In the genomic region with DNA sequence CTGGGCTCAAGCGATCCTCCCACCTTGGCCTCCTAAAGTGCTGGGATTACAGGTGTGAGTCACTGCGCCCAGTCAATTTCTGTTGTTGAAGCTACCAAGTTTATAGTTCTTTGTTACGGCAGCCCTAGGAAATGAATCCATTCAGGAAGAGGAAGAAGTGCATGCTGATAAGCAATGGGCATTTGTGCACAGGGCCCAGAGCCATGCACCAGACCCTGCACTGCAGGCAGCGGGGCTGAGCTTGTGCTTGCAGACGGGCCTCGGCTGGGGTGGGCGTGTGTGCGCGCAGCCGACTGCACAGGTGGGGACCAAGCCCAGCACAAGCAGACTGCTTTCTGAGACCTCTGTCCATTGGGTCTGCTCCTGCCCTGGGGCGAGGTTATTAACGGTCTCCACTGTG, we compare ENCODE assay signal across 16 cellular contexts.
"Had no signal": no experiment of that assay in that cellular context is flagged by ENCODE, and none has a peak within 500 bp of the region (broad histone marks: within the 10 kb centered on the region; RNA-seq: fewer than 3 reads in every experiment).

No MANE protein-coding gene starts in this region.

- H3K4me3 Mint-ChIP-seq: activated CD4-positive, alpha-beta memory T cell treated with anti-CD3 and anti-CD28 coated beads for 36 hours; activated T-cell treated with anti-CD3 and anti-CD28 coated beads, Interleukin-2, amount 50 U/mL, for 72 hours; naive thymus-derived CD8-positive, alpha-beta T cell; stimulated activated naive CD8-positive, alpha-beta T cell treated with anti-CD3 and anti-CD28 coated beads, Interleukin-15, Interleukin-2, amounts not matched to agents 100 ng/mL and 50 ng/mL, for 24 hours; T-helper 1 cell treated with Interleukin-12 subunit alpha and Interleukin-12 subunit beta and Interleukin-4 antibody, amounts not matched to agents 30 μg/mL and 1 μg/mL, for 36 hours had no signal

- H3K4me1 ChIP-seq: prostate gland had no signal

- H2AFZ ChIP-seq: hepatocyte had no signal

- H3K27me3 Mint-ChIP-seq: activated CD4-positive, alpha-beta memory T cell treated with anti-CD3 and anti-CD28 coated beads for 36 hours; naive thymus-derived CD8-positive, alpha-beta T cell; stimulated activated naive CD8-positive, alpha-beta T cell treated with anti-CD3 and anti-CD28 coated beads, Interleukin-15, Interleukin-2, amounts not matched to agents 100 ng/mL and 50 ng/mL, for 24 hours had no signal

- H3K27me3 ChIP-seq: hepatocyte, upper lobe of right lung had no signal

- ATAC-seq: activated T-cell treated with anti-CD3 and anti-CD28 coated beads, Interleukin-2, amount 50 U/mL, for 72 hours; naive thymus-derived CD8-positive, alpha-beta T cell had no signal

- DNase-seq: activated CD4-positive, alpha-beta memory T cell treated with anti-CD3 and anti-CD28 coated beads for 36 hours; activated CD4-positive, CD25-positive, alpha-beta regulatory T cell treated with anti-CD3 and anti-CD28 coated beads, Interleukin-2, amount 50 U/mL, for 72 hours; activated CD8-positive, alpha-beta memory T cell treated with anti-CD3 and anti-CD28 coated beads, Interleukin-2, amount 50 U/mL, for 4 hours; activated naive CD4-positive, alpha-beta T cell treated with Interleukin-2 at 50 U/mL for 16 hours; activated T-cell treated with anti-CD3 and anti-CD28 coated beads, Interleukin-2, amount 50 U/mL, for 72 hours; effector memory CD4-positive, alpha-beta T cell; naive thymus-derived CD8-positive, alpha-beta T cell; nucleus accumbens; stimulated activated CD4-positive, alpha-beta T cell treated with anti-CD3 and anti-CD28 coated beads, Interleukin-4, amount 100 ng/mL, for 1 hour; stimulated activated CD8-positive, alpha-beta memory T cell treated with anti-CD3 and anti-CD28 coated beads, Interleukin-4, amount 100 ng/mL, for 48 hours; upper lobe of right lung had no signal

- H3K4me3 ChIP-seq: coronary artery, hepatocyte, prostate gland, upper lobe of right lung had no signal

- H3K27ac ChIP-seq: coronary artery, hepatocyte, prostate gland, upper lobe of right lung had no signal

- H3K27ac Mint-ChIP-seq: activated CD4-positive, alpha-beta memory T cell treated with anti-CD3 and anti-CD28 coated beads for 36 hours; activated T-cell treated with anti-CD3 and anti-CD28 coated beads, Interleukin-2, amount 50 U/mL, for 72 hours; naive thymus-derived CD8-positive, alpha-beta T cell; stimulated activated naive CD8-positive, alpha-beta T cell treated with anti-CD3 and anti-CD28 coated beads, Interleukin-15, Interleukin-2, amounts not matched to agents 100 ng/mL and 50 ng/mL, for 24 hours; T-helper 1 cell treated with Interleukin-12 subunit alpha and Interleukin-12 subunit beta and Interleukin-4 antibody, amounts not matched to agents 30 μg/mL and 1 μg/mL, for 36 hours had no signal

- H3K36me3 ChIP-seq: prostate gland, upper lobe of right lung had no signal

- H3K4me2 ChIP-seq: hepatocyte had no signal

- H3K9me3 ChIP-seq: prostate gland, upper lobe of right lung had no signal

- H3K79me2 ChIP-seq: hepatocyte had no signal
